Comparison of ENCODE assay signal across 8 cellular contexts in genomic region chr7:94657771-94658693, GRCh38. TPM values are rescaled to one million over a fixed set of nuclear protein-coding genes. Genes with fewer than 3 reads are reported as not detected.
A peak's percentile ranks its signal among the peaks of the same experiment; 100 is the strongest.
DNase-seq lines count a peak whose midpoint lies in the region; ATAC-seq and TF ChIP-seq lines count a peak whose summit lies in the region.

No MANE protein-coding gene starts in this region.

- H3K9me3 Mint-ChIP-seq in activated CD4-positive, alpha-beta T cell treated with anti-CD3 and anti-CD28 coated beads for 36 hours (ENCODE audit: low read depth), result no peaks in the 10 kb centered on the region

- peak overlapping the region; percentile 63 for H3K4me3 ChIP-seq in AG09309 (ENCODE audit: control insufficient read depth, low read depth, low read length)

- no peak for TF ChIP-seq CTCF in AG09309 (IDR thresholded peaks at IDR 0.05; ENCODE audit: control insufficient read depth, insufficient read depth, low read depth, low read length, missing control alignments)

- CTCF ChIA-PET in activated CD4-positive, alpha-beta T cell treated with anti-CD3 and anti-CD28 coated beads for 36 hours (lab: Charles Lee), result interaction anchor here (0.8 to 1.1 kb wide), 3 partner anchors 16 to 843 kb away, joined by 3 read pairs; no protein-coding TSS in a partner anchor

- intact Hi-C loops in activated CD4-positive, alpha-beta T cell treated with anti-CD3 and anti-CD28 coated beads for 36 hours (cut with DNase I, micrococcal nuclease), result loop anchor here (1.0 to 10.0 kb wide), 6 partner anchors 148 to 1823 kb away; partner anchors contain the start of genes CDK6 (in 1 of the 2) and VPS50 (in 1 of the 2)

- peak; percentile 37 for DNase-seq in AG09309 (ENCODE audit: low read depth)
- DNase-seq in GM19240 (ENCODE audit: insufficient read length, low spot score), result peak; percentile 22
- peak; percentile 66 for DNase-seq in NCI-H510A treated with DMSO at 0.1 percent for 48 hours (lab: John Stamatoyannopoulos, UW)
- peak; percentile 96 for DNase-seq in activated CD4-positive, alpha-beta T cell treated with anti-CD3 and anti-CD28 coated beads for 36 hours
- DNase-seq in cerebellum (ENCODE audit: low spot score), result peak; percentile 92
- DNase-seq in left kidney (ENCODE audit: low read depth, low spot score), result peak; percentile 98
- peak; percentile 86 to 89 for DNase-seq in stimulated activated CD4-positive, alpha-beta T cell treated with anti-CD3 and anti-CD28 coated beads, Interleukin-1b, Interleukin-23, amount 100 ng/mL, for 4 hours (ENCODE audit: low read depth in 2 of 2)

- H3K27me3 Mint-ChIP-seq in activated CD4-positive, alpha-beta T cell treated with anti-CD3 and anti-CD28 coated beads for 36 hours, result peaks cover 20% of the 10 kb centered on the region

- POLR2A ChIA-PET in activated CD4-positive, alpha-beta T cell treated with anti-CD3 and anti-CD28 coated beads for 36 hours (lab: Charles Lee), result no interaction called here

- H3K27ac Mint-ChIP-seq in activated CD4-positive, alpha-beta T cell treated with anti-CD3 and anti-CD28 coated beads for 36 hours, result no peak overlapping the region

- peak overlapping the region; percentile 67 for H3K4me3 Mint-ChIP-seq in activated CD4-positive, alpha-beta T cell treated with anti-CD3 and anti-CD28 coated beads for 36 hours

- no peaks in the 10 kb centered on the region for H3K36me3 Mint-ChIP-seq in activated CD4-positive, alpha-beta T cell treated with anti-CD3 and anti-CD28 coated beads for 36 hours (ENCODE audit: low read depth)

- H3K4me1 Mint-ChIP-seq in activated CD4-positive, alpha-beta T cell treated with anti-CD3 and anti-CD28 coated beads for 36 hours, result peaks cover 20% of the 10 kb centered on the region

- peak; percentile 83 for ATAC-seq in HG03439 (IDR thresholded peaks at IDR 0.05; ENCODE audit: unreplicated experiment)
- ATAC-seq in activated CD4-positive, alpha-beta T cell treated with anti-CD3 and anti-CD28 coated beads for 36 hours, result peak; percentile 89

RNA-seq across cellular contexts. Expression of gene SGCE, which starts 2.1 kb away (rescaled TPM):
- total RNA-seq in activated CD4-positive, alpha-beta T cell treated with anti-CD3 and anti-CD28 coated beads for 36 hours, result 1 to 10 TPM in 1 of 2 experiments, under 1 TPM in 1; 0.39 to 1.1 TPM
- 118 TPM for total RNA-seq in cerebellum

Comparison
In these comparisons a context has a peak if more than half of its experiments do, and no peak if none do; other contexts are left out.
1. Peak in every context shown above with its lines: DNase-seq, ATAC-seq and H3K4me3 ChIP-seq.
2. DNase-seq: peak in every context shown above with its lines; median percentile 98 in left kidney; 96 in activated CD4-positive, alpha-beta T cell treated with anti-CD3 and anti-CD28 coated beads for 36 hours; 92 in cerebellum; 88 in stimulated activated CD4-positive, alpha-beta T cell treated with anti-CD3 and anti-CD28 coated beads, Interleukin-1b, Interleukin-23, amount 100 ng/mL, for 4 hours; 66 in NCI-H510A treated with DMSO at 0.1 percent for 48 hours; 37 in AG09309; 22 in GM19240.
3. RNA of gene SGCE, which starts 2.1 kb away (total RNA-seq): 118 TPM in cerebellum (single experiment); 0.39 to 1.1 TPM in activated CD4-positive, alpha-beta T cell treated with anti-CD3 and anti-CD28 coated beads for 36 hours; every median in the first group is over 10 times any median in the second.